In genomic region chr5:80654391-80655230, GRCh38 we compare ENCODE assay signal across 8 cellular contexts. TPM values are rescaled to one million over a fixed set of nuclear protein-coding genes. Genes with fewer than 3 reads are reported as not detected.
A peak's percentile ranks its signal among the peaks of the same experiment; 100 is the strongest.
DNase-seq lines count a peak whose midpoint lies in the region; ATAC-seq and TF ChIP-seq lines count a peak whose summit lies in the region.

Gene DHFR (minus strand): TSS chr5:80654983. CDS start chr5:80654489, 494 bp downstream.
Gene MSH3 (plus strand): TSS chr5:80654652. CDS start chr5:80654728, 76 bp downstream.

- H3K36me3 ChIP-seq in DOHH2 (ENCODE audit: control insufficient read depth, low read length) = peaks cover 37% of the 10 kb centered on the region
- peaks cover 13% of the 10 kb centered on the region for H3K36me3 ChIP-seq in Loucy (ENCODE audit: insufficient read depth, low read length)
- H3K36me3 ChIP-seq in RWPE2 (ENCODE audit: low read depth) = peaks cover 37% of the 10 kb centered on the region

- intact Hi-C loops in activated T-helper 2 cell treated with anti-CD3 and anti-CD28 coated beads, Interferon-gamma antibody, Interleukin-2, Interleukin-4, amounts not matched to agents 10 μg/mL and 5 μg/mL and 100 μg/mL, durations not matched to agents 14 hours and 24 hours and 36 hours (cut with micrococcal nuclease) = loop anchor here (1.0 to 10.0 kb wide), 4 partner anchors 172 to 1420 kb away; partner anchors contain the start of genes JMY and ZCCHC9
- intact Hi-C loops in natural killer cell (cut with micrococcal nuclease) = loop anchor here (1.0 kb wide), 1 partner anchor 647 kb away; the partner anchor contains the start of gene ZCCHC9

- DNase-seq in GOT3 (lab: John Stamatoyannopoulos, UW) = peak; percentile 48
- DNase-seq in RWPE2 (ENCODE audit: low spot score) = peak; percentile 91
- DNase-seq in activated T-helper 2 cell treated with anti-CD3 and anti-CD28 coated beads, Interferon-gamma antibody, Interleukin-2, Interleukin-4, amounts not matched to agents 10 μg/mL and 5 μg/mL and 100 μg/mL, durations not matched to agents 14 hours and 24 hours and 36 hours (ENCODE audit: low spot score) = peak; percentile 85
- DNase-seq in fibroblast of pulmonary artery (ENCODE audit: low read depth) = peak; percentile 90
- peak; percentile 87 for DNase-seq in natural killer cell
- peak; percentile 87 to 91 (median 88) for DNase-seq in stimulated activated naive CD4-positive, alpha-beta T cell (lab: John Stamatoyannopoulos, UW)

- peaks cover 43% of the 10 kb centered on the region for H3K36me3 Mint-ChIP-seq in activated T-helper 2 cell treated with anti-CD3 and anti-CD28 coated beads, Interferon-gamma antibody, Interleukin-2, Interleukin-4, amounts not matched to agents 10 μg/mL and 5 μg/mL and 100 μg/mL, durations not matched to agents 14 hours and 24 hours and 36 hours (ENCODE audit: low read depth)
- peaks cover 3% of the 10 kb centered on the region for H3K36me3 Mint-ChIP-seq in natural killer cell

- no peak within 1 kb of the TSS for H3K4me3 ChIP-seq in DOHH2 (ENCODE audit: low read length)
- H3K4me3 ChIP-seq in Loucy (ENCODE audit: low read length, poor library complexity, severe bottlenecking) = peak within 1 kb of the TSS; percentile 91
- H3K4me3 ChIP-seq in RWPE2 (ENCODE audit: severe bottlenecking) = peak within 1 kb of the TSS; percentile 94
- peak within 1 kb of the TSS; percentile 77 for H3K4me3 ChIP-seq in fibroblast of pulmonary artery (replicated peaks; ENCODE audit: low read depth, low read length)

- peak within 1 kb of the TSS; percentile 98 for H3K9ac ChIP-seq in Loucy (ENCODE audit: low read depth, low read length, poor library complexity, severe bottlenecking)

- H3K9me3 ChIP-seq in DOHH2 (ENCODE audit: control insufficient read depth, insufficient read depth, low read length) (no peaks in the 10 kb centered on the region), Loucy (ENCODE audit: insufficient read depth, low read depth, low read length) (0 out of 2 replicates have a peak, but pooled peaks cover 1% of the 10 kb centered on the region), RWPE2 (ENCODE audit: severe bottlenecking) (no peaks in the 10 kb centered on the region)

- peak within 1 kb of the TSS; percentile 88 for H3K4me3 Mint-ChIP-seq in activated T-helper 2 cell treated with anti-CD3 and anti-CD28 coated beads, Interferon-gamma antibody, Interleukin-2, Interleukin-4, amounts not matched to agents 10 μg/mL and 5 μg/mL and 100 μg/mL, durations not matched to agents 14 hours and 24 hours and 36 hours (ENCODE audit: low read depth)
- peak within 1 kb of the TSS; percentile 96 for H3K4me3 Mint-ChIP-seq in natural killer cell

- H3K9me2 ChIP-seq in DOHH2 (replicated peaks; ENCODE audit: control insufficient read depth, low read length) (no peaks in the 10 kb centered on the region), Loucy (replicated peaks; ENCODE audit: low read depth, low read length) (no peaks in the 10 kb centered on the region)

- no peaks in the 10 kb centered on the region for H3K27me3 ChIP-seq in DOHH2 (ENCODE audit: control insufficient read depth, low read length)
- no peaks in the 10 kb centered on the region for H3K27me3 ChIP-seq in Loucy (ENCODE audit: insufficient read depth, low read length, poor library complexity, severe bottlenecking)
- no peaks in the 10 kb centered on the region for H3K27me3 ChIP-seq in RWPE2 (ENCODE audit: insufficient read depth, poor library complexity, severe bottlenecking)

- no peaks in the 10 kb centered on the region for H3K27me3 Mint-ChIP-seq in activated T-helper 2 cell treated with anti-CD3 and anti-CD28 coated beads, Interferon-gamma antibody, Interleukin-2, Interleukin-4, amounts not matched to agents 10 μg/mL and 5 μg/mL and 100 μg/mL, durations not matched to agents 14 hours and 24 hours and 36 hours (ENCODE audit: low read depth)
- no peaks in the 10 kb centered on the region for H3K27me3 Mint-ChIP-seq in natural killer cell (ENCODE audit: low read depth in 2 of 2)

- TF ChIP-seq CTCF in DOHH2 (IDR thresholded peaks at IDR 0.05; ENCODE audit: low read depth, low read length, poor library complexity, severe bottlenecking) = peak; percentile 13
- peak; percentile 29 for TF ChIP-seq CTCF in Loucy (conservative IDR thresholded peaks at IDR 0.05; ENCODE audit: low read length)
- TF ChIP-seq CTCF in RWPE2 (IDR thresholded peaks at IDR 0.05; ENCODE audit: poor library complexity, severe bottlenecking) = peak; percentile 47
- TF ChIP-seq CTCF in fibroblast of pulmonary artery (IDR thresholded peaks at IDR 0.05; ENCODE audit: low read length, missing control alignments) = no peak
- TF ChIP-seq CTCF in natural killer cell (IDR thresholded peaks at IDR 0.05) = peak; percentile 1

- H3F3A ChIP-seq in DOHH2 (ENCODE audit: control insufficient read depth, insufficient read depth) (no peaks in the 10 kb centered on the region), Loucy (ENCODE audit: low read depth) (no peaks in the 10 kb centered on the region)

- peaks cover 5% of the 10 kb centered on the region; the same call in 1 of the 2 replicates for H4K20me1 ChIP-seq in DOHH2 (ENCODE audit: control insufficient read depth, insufficient read depth, low read depth, low read length)
- H4K20me1 ChIP-seq in Loucy (ENCODE audit: insufficient read depth, low read length, poor library complexity, severe bottlenecking) = peaks cover 16% of the 10 kb centered on the region

- H3K4me1 ChIP-seq in DOHH2 (ENCODE audit: control insufficient read depth, low read length) = peaks cover 12% of the 10 kb centered on the region
- peaks cover 38% of the 10 kb centered on the region for H3K4me1 ChIP-seq in Loucy (ENCODE audit: insufficient read depth, low read length, poor library complexity, severe bottlenecking)
- peaks cover 4% of the 10 kb centered on the region for H3K4me1 ChIP-seq in RWPE2 (ENCODE audit: insufficient read depth, poor library complexity, severe bottlenecking)

- ATAC-seq in RWPE2 (ENCODE audit: low read depth) = peak; percentile 72
- ATAC-seq in natural killer cell = peak; percentile 81 to 91 (median 84)

- peaks cover 20% of the 10 kb centered on the region for H3K4me1 Mint-ChIP-seq in activated T-helper 2 cell treated with anti-CD3 and anti-CD28 coated beads, Interferon-gamma antibody, Interleukin-2, Interleukin-4, amounts not matched to agents 10 μg/mL and 5 μg/mL and 100 μg/mL, durations not matched to agents 14 hours and 24 hours and 36 hours (ENCODE audit: low read depth)
- peaks cover 28 to 29% of the 10 kb centered on the region in 2 donors for H3K4me1 Mint-ChIP-seq in natural killer cell

- peak within 1 kb of the TSS; percentile 96 for H3K27ac Mint-ChIP-seq in activated T-helper 2 cell treated with anti-CD3 and anti-CD28 coated beads, Interferon-gamma antibody, Interleukin-2, Interleukin-4, amounts not matched to agents 10 μg/mL and 5 μg/mL and 100 μg/mL, durations not matched to agents 14 hours and 24 hours and 36 hours
- peak within 1 kb of the TSS; percentile 90 to 95 for H3K27ac Mint-ChIP-seq in natural killer cell

- H3K9me3 Mint-ChIP-seq in activated T-helper 2 cell treated with anti-CD3 and anti-CD28 coated beads, Interferon-gamma antibody, Interleukin-2, Interleukin-4, amounts not matched to agents 10 μg/mL and 5 μg/mL and 100 μg/mL, durations not matched to agents 14 hours and 24 hours and 36 hours = no peaks in the 10 kb centered on the region
- H3K9me3 Mint-ChIP-seq in natural killer cell = no peaks in the 10 kb centered on the region

- peak within 1 kb of the TSS; percentile 83 for H3K4me2 ChIP-seq in DOHH2 (ENCODE audit: low read length)
- H3K4me2 ChIP-seq in Loucy (ENCODE audit: low read depth, low read length, poor library complexity, severe bottlenecking) = peak within 1 kb of the TSS; percentile 98

- peak within 1 kb of the TSS; percentile 81 for H3K27ac ChIP-seq in DOHH2 (ENCODE audit: low read depth, low read length)
- peak within 1 kb of the TSS; percentile 74 for H3K27ac ChIP-seq in RWPE2 (ENCODE audit: poor library complexity, severe bottlenecking)

- H3K79me2 ChIP-seq in DOHH2 (ENCODE audit: control insufficient read depth, low read length) (peaks cover 25% of the 10 kb centered on the region), Loucy (ENCODE audit: insufficient read depth, low read length) (peaks cover 39% of the 10 kb centered on the region)

- peak within 1 kb of the TSS; percentile 90 for H2AFZ ChIP-seq in Loucy (ENCODE audit: low read length)

RNA-seq across cellular contexts. Expression of gene DHFR, which starts in this region (rescaled TPM):
- total RNA-seq in activated T-helper 2 cell treated with anti-CD3 and anti-CD28 coated beads, Interferon-gamma antibody, Interleukin-2, Interleukin-4, amounts not matched to agents 10 μg/mL and 5 μg/mL and 100 μg/mL, durations not matched to agents 14 hours and 24 hours and 36 hours = 55.7 and 56.9 TPM in 2 replicates
- total RNA-seq in natural killer cell = 10 to 100 TPM in 2 of 3 donors, 1 to 10 TPM in 1; 8.8 to 14.3 (median 12.0) TPM

RNA-seq across cellular contexts. Expression of gene MSH3, which starts in this region (rescaled TPM):
- total RNA-seq in activated T-helper 2 cell treated with anti-CD3 and anti-CD28 coated beads, Interferon-gamma antibody, Interleukin-2, Interleukin-4, amounts not matched to agents 10 μg/mL and 5 μg/mL and 100 μg/mL, durations not matched to agents 14 hours and 24 hours and 36 hours = 20.6 and 21.2 TPM in 2 replicates
- 10 to 100 TPM; 11.6 to 17.1 (median 15.5) TPM for total RNA-seq in natural killer cell
